In the genomic region with DNA sequence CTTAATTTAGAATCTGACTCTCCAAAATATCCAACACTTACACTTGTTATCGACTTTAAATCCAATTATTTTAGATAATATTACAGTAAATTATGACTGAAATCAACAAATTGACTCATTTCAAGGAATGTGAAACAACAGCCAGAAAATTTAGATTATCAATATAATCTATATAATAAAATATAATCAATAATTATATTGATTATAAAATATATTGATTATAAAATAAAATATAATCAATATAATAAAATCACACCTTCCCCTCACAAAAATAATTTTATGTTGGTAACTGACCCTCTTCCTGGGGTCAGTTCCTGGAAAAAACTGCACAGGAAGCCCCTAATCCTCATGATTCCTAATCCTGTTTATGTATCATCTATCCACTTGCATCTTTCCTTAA, we compare ENCODE assay signal across 21 cellular contexts.
DNase-seq lines count a peak whose midpoint lies in the region; ATAC-seq, FAIRE-seq and TF ChIP-seq lines count a peak whose summit lies in the region.
"Had no signal": no experiment of that assay in that cellular context is flagged by ENCODE, and none has a peak within 500 bp of the region (broad histone marks: within the 10 kb centered on the region; RNA-seq: fewer than 3 reads in every experiment).

No MANE protein-coding gene starts in this region.

- H2AFZ ChIP-seq in endothelial cell of umbilical vein (ENCODE audit: low read depth, low read length) (no peak overlapping the region), trophoblast cell (ENCODE audit: insufficient read depth, low read length, poor library complexity) (no peak overlapping the region)

- CTCF ChIA-PET in endothelial cell of umbilical vein (lab: Charles Lee) (interaction anchor here (1.1 to 2.2 kb wide), 3 partner anchors 18 to 39 kb away, joined by 3 to 8 read pairs (median 3); no protein-coding TSS in a partner anchor), T-cell (lab: Charles Lee) (no interaction called here)

- no TSS peak for BruUV-seq in endothelial cell of umbilical vein (replicated peaks; lab: Mats Ljungman, UMichigan)

- H3K27ac ChIP-seq in right atrium auricular region, result peak overlapping the region; percentile 19 to 50
- no peak overlapping the region for H3K27ac ChIP-seq in endothelial cell of umbilical vein (ENCODE audit: insufficient read depth, low read depth, low read length)
- peak overlapping the region; percentile 35 for H3K27ac ChIP-seq in trophoblast cell (ENCODE audit: low read depth, low read length)
- H3K27ac ChIP-seq: ovary had no signal

- no peak for TF ChIP-seq POLR2A in endothelial cell of umbilical vein (IDR thresholded peaks at IDR 0.05; ENCODE audit: low read depth, low read length)

- no peak overlapping the region for H3K4ac ChIP-seq in trophoblast cell (ENCODE audit: low read depth, low read length)

- TF ChIP-seq CTCF in right atrium auricular region (IDR thresholded peaks at IDR 0.05) (no peak), endothelial cell of umbilical vein (IDR thresholded peaks at IDR 0.05; ENCODE audit: extremely low read depth in 1 of 2, insufficient read depth in 1 of 2, low read depth in 1 of 2, low read length in 2 of 2) (no peak)

- H2AK5ac ChIP-seq in trophoblast cell (ENCODE audit: low read length), result no peak overlapping the region

- no peak for DNase-seq in right atrium auricular region (ENCODE audit: low spot score)
- DNase-seq in left cardiac atrium, result no peak
- DNase-seq in endothelial cell of umbilical vein (ENCODE audit: low read depth, low spot score), result no peak
- DNase-seq in trophoblast cell, result no peak
- DNase-seq in cerebellar cortex (ENCODE audit: low spot score), result no peak
- DNase-seq in T1000 (lab: John Stamatoyannopoulos, UW), result no peak
- DNase-seq in T-cell, result no peak
- DNase-seq: activated CD4-positive, alpha-beta T cell treated with anti-CD3 and anti-CD28 coated beads for 36 hours; DMS153; GDM1; natural killer cell; NCI-H2107; NCI-H524 treated with DMSO at 0.1 percent for 48 hours; ovary; Right ventricle myocardium superior; stimulated activated CD4-positive, alpha-beta T cell treated with anti-CD3 and anti-CD28 coated beads, Interleukin-1b, Interleukin-23, amount 100 ng/mL, for 48 hours; stimulated activated naive CD4-positive, alpha-beta T cell had no signal

- H3K36me3 ChIP-seq in right atrium auricular region (no peaks in the 10 kb centered on the region), endothelial cell of umbilical vein (ENCODE audit: control insufficient read depth in 2 of 2, extremely low read depth in 1 of 2, insufficient read depth in 2 of 2, low read length in 2 of 2) (no peaks in the 10 kb centered on the region), trophoblast cell (ENCODE audit: control insufficient read depth in 1 of 2, insufficient read depth in 2 of 2, low read length in 2 of 2) (peaks cover 0 to 2% of the 10 kb centered on the region in 2 experiments)
- H3K36me3 ChIP-seq: ovary had no signal

- no peak overlapping the region for H3K27ac Mint-ChIP-seq in T-cell
- H3K27ac Mint-ChIP-seq: activated CD4-positive, alpha-beta T cell treated with anti-CD3 and anti-CD28 coated beads for 36 hours had no signal

- H4K20me1 ChIP-seq in endothelial cell of umbilical vein (replicated peaks; ENCODE audit: control insufficient read depth, extremely low read depth, insufficient read depth, low read length), result no peaks in the 10 kb centered on the region

- H3K4me1 Mint-ChIP-seq in T-cell, result peaks cover 12 to 33% (median 23%) of the 10 kb centered on the region in 3 donors

- no peaks in the 10 kb centered on the region for H3K79me2 ChIP-seq in endothelial cell of umbilical vein (ENCODE audit: control insufficient read depth, insufficient read depth, low read length)
- H3K79me2 ChIP-seq in trophoblast cell (ENCODE audit: control insufficient read depth, insufficient read depth, low read length, poor library complexity), result peaks cover 2% of the 10 kb centered on the region

- no peak overlapping the region for H2BK120ac ChIP-seq in trophoblast cell (ENCODE audit: insufficient read depth, low read length, poor library complexity)

- H4K12ac ChIP-seq in trophoblast cell (ENCODE audit: low read depth, low read length), result no peak overlapping the region

- H3K36me3 Mint-ChIP-seq in T-cell, result peaks cover 26% of the 10 kb centered on the region
- H3K36me3 Mint-ChIP-seq: natural killer cell had no signal

- H3K4me3 ChIP-seq in right atrium auricular region (no peak overlapping the region), endothelial cell of umbilical vein (replicated peaks in 1 of 3; ENCODE audit: insufficient read depth in 1 of 3, low read depth in 1 of 3, low read length in 3 of 3) (no peak overlapping the region), trophoblast cell (ENCODE audit: low read depth, low read length) (no peak overlapping the region)
- H3K4me3 ChIP-seq: lung, ovary had no signal

- no peak overlapping the region for H2BK5ac ChIP-seq in trophoblast cell (ENCODE audit: low read depth, low read length, poor library complexity)

- H3K18ac ChIP-seq in trophoblast cell (ENCODE audit: low read length), result no peak overlapping the region

- ATAC-seq in left cardiac atrium (no peak), T-cell (replicated peaks in 1 of 4) (no peak), HG03139 (IDR thresholded peaks at IDR 0.05; ENCODE audit: unreplicated experiment) (no peak)
- ATAC-seq: activated CD4-positive, alpha-beta T cell treated with anti-CD3 and anti-CD28 coated beads for 36 hours had no signal

- H3K27me3 ChIP-seq in right atrium auricular region, result no peaks in the 10 kb centered on the region
- H3K27me3 ChIP-seq in endothelial cell of umbilical vein (ENCODE audit: control insufficient read depth in 2 of 2, insufficient read depth in 2 of 2, low read length in 2 of 2), result no peaks in the 10 kb centered on the region
- H3K27me3 ChIP-seq in trophoblast cell (ENCODE audit: insufficient read depth, low read length), result no peaks in the 10 kb centered on the region
- H3K27me3 ChIP-seq: ovary had no signal

- no peak overlapping the region for H3K4me3 Mint-ChIP-seq in T-cell
- H3K4me3 Mint-ChIP-seq: activated CD4-positive, alpha-beta T cell treated with anti-CD3 and anti-CD28 coated beads for 36 hours; activated naive CD4-positive, alpha-beta T cell treated with anti-CD3 and anti-CD28 coated beads, Interleukin-2, amount 50 U/mL, for 24 hours; natural killer cell had no signal

- no peaks in the 10 kb centered on the region for H3K27me3 Mint-ChIP-seq in T-cell
- H3K27me3 Mint-ChIP-seq: activated CD4-positive, alpha-beta T cell treated with anti-CD3 and anti-CD28 coated beads for 36 hours; activated naive CD4-positive, alpha-beta T cell treated with anti-CD3 and anti-CD28 coated beads, Interleukin-2, amount 50 U/mL, for 24 hours had no signal

- H3K4me2 ChIP-seq in endothelial cell of umbilical vein (ENCODE audit: insufficient read depth, low read length), result peak overlapping the region; percentile 12
- H3K4me2 ChIP-seq in trophoblast cell (ENCODE audit: low read length), result no peak overlapping the region

- H3K23ac ChIP-seq in trophoblast cell (ENCODE audit: low read length), result no peak overlapping the region

- dilution Hi-C loops in endothelial cell of umbilical vein (cut with MboI; ENCODE audit: extremely low pct_ligation_motif_present, low sequenced_read_pairs), result no loop called here

- no peak overlapping the region for H4K8ac ChIP-seq in trophoblast cell (ENCODE audit: low read depth, low read length)

- POLR2A ChIA-PET in endothelial cell of umbilical vein (lab: Charles Lee), result interaction anchor here (0.9 kb wide), 1 partner anchor 30 kb away, joined by 3 read pairs; no protein-coding TSS in a partner anchor
- POLR2A ChIA-PET in T-cell (lab: Charles Lee), result interaction anchor here in 1 of 2 donors (0.6 kb wide), 1 partner anchor 38 kb away, joined by 11 read pairs; no protein-coding TSS in a partner anchor

- FAIRE-seq in endothelial cell of umbilical vein (lab: Jason Lieb, UNC), result no peak
- FAIRE-seq: urothelium cell line had no signal

- H3K14ac ChIP-seq in trophoblast cell (ENCODE audit: low read length), result no peak overlapping the region

- H3K9ac ChIP-seq in endothelial cell of umbilical vein (replicated peaks; ENCODE audit: extremely low read depth, insufficient read depth, low read length), result no peak overlapping the region
- H3K9ac ChIP-seq in trophoblast cell (ENCODE audit: low read length), result no peak overlapping the region

- H3K9me3 ChIP-seq in right atrium auricular region, result no peaks in the 10 kb centered on the region
- no peaks in the 10 kb centered on the region for H3K9me3 ChIP-seq in endothelial cell of umbilical vein (replicated peaks; ENCODE audit: control insufficient read depth, insufficient read depth, low read length)
- no peaks in the 10 kb centered on the region for H3K9me3 ChIP-seq in trophoblast cell (ENCODE audit: insufficient read depth, low read depth, low read length)
- H3K9me3 ChIP-seq: ovary had no signal

- intact Hi-C loops in left cardiac atrium (cut with DNase I) (no loop called here), endothelial cell of umbilical vein (cut with micrococcal nuclease) (no loop called here)

- peaks cover 21% of the 10 kb centered on the region for H3K79me1 ChIP-seq in trophoblast cell (ENCODE audit: low read length)

- no peak overlapping the region for H2BK12ac ChIP-seq in trophoblast cell (ENCODE audit: low read length)

- no peaks in the 10 kb centered on the region for H3K9me1 ChIP-seq in endothelial cell of umbilical vein (replicated peaks; ENCODE audit: control insufficient read depth, extremely low read depth, insufficient read depth, low read length)

- no peak overlapping the region for H4K91ac ChIP-seq in trophoblast cell (ENCODE audit: low read depth, low read length)

- 100% methylated on average over 1 of the region's 1 CpG for WGBS in trophoblast cell (ENCODE audit: extremely low coverage, insufficient coverage, insufficient read length)

- H3K9me3 Mint-ChIP-seq in T-cell, result peaks cover 0 to 5% (median 0%) of the 10 kb centered on the region in 3 donors
- H3K9me3 Mint-ChIP-seq: activated naive CD4-positive, alpha-beta T cell treated with anti-CD3 and anti-CD28 coated beads, Interleukin-2, amount 50 U/mL, for 24 hours; natural killer cell had no signal

- H3K4me1 ChIP-seq in right atrium auricular region (peaks cover 0 to 18% of the 10 kb centered on the region in 2 donors), endothelial cell of umbilical vein (ENCODE audit: control insufficient read depth, extremely low read depth, insufficient read depth, low read length) (peaks cover 11% of the 10 kb centered on the region), trophoblast cell (ENCODE audit: control insufficient read depth in 1 of 2, insufficient read depth in 2 of 2, low read length in 2 of 2) (peaks cover 8 to 14% of the 10 kb centered on the region in 2 experiments)

TF ChIP-seq in endothelial cell of umbilical vein, 7 proteins besides CTCF, POLR2A, EP300 and RAD21 (continues in another document):
- no peak for TF ChIP-seq FOS (IDR thresholded peaks at IDR 0.05; ENCODE audit: borderline replicate concordance, insufficient read depth, low read length)
- no peak for TF ChIP-seq EZH2 (IDR thresholded peaks at IDR 0.05; ENCODE audit: borderline replicate concordance, low read depth, low read length, severe bottlenecking)
- TF ChIP-seq MYC (IDR thresholded peaks at IDR 0.05; ENCODE audit: low read depth, low read length), result no peak
- no peak for TF ChIP-seq GATA2 (IDR thresholded peaks at IDR 0.05; ENCODE audit: insufficient read depth, insufficient read length, low read depth, low read length)
